ENCODE assay signal across 2 cellular contexts in the genomic region with DNA sequence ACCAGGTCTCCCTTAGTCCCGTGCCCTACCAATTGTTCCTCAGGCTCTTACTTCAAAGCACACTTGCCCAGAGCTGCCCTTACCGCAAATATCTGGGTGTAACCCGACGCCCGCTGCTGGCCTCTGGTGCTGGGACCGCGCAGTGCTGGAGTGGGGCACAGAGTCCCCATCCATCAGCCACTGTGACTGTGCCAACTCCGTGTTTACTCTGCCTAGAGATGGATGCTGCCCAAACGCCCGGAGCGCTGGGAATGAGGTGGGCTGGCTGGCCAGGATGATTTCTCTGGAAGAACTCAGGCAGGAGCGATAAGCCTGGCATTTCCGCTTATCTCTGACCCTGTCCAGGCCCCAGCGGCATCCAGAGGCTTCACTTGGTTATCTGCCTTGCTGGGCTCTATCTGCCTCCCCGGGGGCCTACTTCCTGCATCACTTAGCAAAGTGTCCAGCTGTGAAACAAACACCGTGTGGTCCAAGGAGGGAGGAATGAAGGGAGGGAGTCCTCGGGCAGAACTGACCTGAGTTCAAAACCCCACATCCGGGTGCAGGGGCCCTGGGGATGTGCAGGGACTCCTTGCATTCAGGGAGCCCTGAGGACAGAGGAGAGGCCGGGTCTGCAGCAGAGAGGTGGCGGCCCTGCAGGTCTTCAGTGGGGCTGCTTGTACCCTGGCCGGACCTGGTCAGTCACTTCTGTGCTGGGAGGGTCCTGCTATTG.
TF ChIP-seq lines count a peak whose summit lies in the region.

No MANE protein-coding gene starts in this region.

TF ChIP-seq in A549, 52 proteins besides CTCF, POLR2A, EP300 and RAD21:
- TF ChIP-seq CEBPB (IDR thresholded peaks at IDR 0.05), result no peak

TF ChIP-seq in IMR-90, 13 proteins besides CTCF, POLR2A, EP300 and RAD21:
- TF ChIP-seq SMC3 (IDR thresholded peaks at IDR 0.05; ENCODE audit: low read depth, low read length) (no peak), MAZ (IDR thresholded peaks at IDR 0.05; ENCODE audit: borderline replicate concordance, low read depth, low read length) (no peak), RFX5 (IDR thresholded peaks at IDR 0.05; ENCODE audit: low read depth, low read length) (no peak), RCOR1 (IDR thresholded peaks at IDR 0.05; ENCODE audit: insufficient replicate concordance, low read length) (no peak), CEBPB (IDR thresholded peaks at IDR 0.05; ENCODE audit: low read depth, low read length) (no peak), MXI1 (IDR thresholded peaks at IDR 0.05; ENCODE audit: borderline replicate concordance, low read depth, low read length) (no peak)
